ENCODE assay signal across 8 cellular contexts in genomic region chr7:130945411-130945811, GRCh38.
DNase-seq lines count a peak whose midpoint lies in the region; ATAC-seq and TF ChIP-seq lines count a peak whose summit lies in the region.

No MANE protein-coding gene starts in this region.

- peak overlapping the region; percentile 30 for H3K4me3 ChIP-seq in effector memory CD4-positive, alpha-beta T cell (ENCODE audit: insufficient read depth, low read depth, low read length, poor library complexity, severe bottlenecking)
- H3K4me3 ChIP-seq in subcutaneous abdominal adipose tissue (ENCODE audit: low read depth in 1 of 5, low read length in 5 of 5) (no peak overlapping the region), H7 (ENCODE audit: insufficient read depth, low read depth, low read length) (no peak overlapping the region)

- H3K9me3 Mint-ChIP-seq in activated CD4-positive, alpha-beta T cell treated with anti-CD3 and anti-CD28 coated beads, Interleukin-2, amount 10 ng/mL, durations not matched to agents 7 days and 5 days, result no peaks in the 10 kb centered on the region
- no peaks in the 10 kb centered on the region for H3K9me3 Mint-ChIP-seq in IgD-negative memory B cell

- DNase-seq in activated CD4-positive, alpha-beta T cell treated with anti-CD3 and anti-CD28 coated beads, Interleukin-2, amount 10 ng/mL, durations not matched to agents 7 days and 5 days, result no peak
- DNase-seq in activated CD4-positive, alpha-beta T cell treated with anti-CD3 and anti-CD28 coated beads, Interleukin-2, amount 50 U/mL, for 1 hour, result no peak
- DNase-seq in effector memory CD4-positive, alpha-beta T cell, result no peak
- DNase-seq in H7 (no peak), GM10266 (ENCODE audit: extremely low spot score) (no peak)

- no peaks in the 10 kb centered on the region for H3K9me3 ChIP-seq in effector memory CD4-positive, alpha-beta T cell (ENCODE audit: control insufficient read depth, low read length)
- no peaks in the 10 kb centered on the region for H3K9me3 ChIP-seq in subcutaneous abdominal adipose tissue (ENCODE audit: control insufficient read depth in 5 of 5, low read length in 5 of 5)

- no peak for ATAC-seq in GM21737 (IDR thresholded peaks at IDR 0.05; ENCODE audit: unreplicated experiment)

- peak overlapping the region in 1 of 5 donors; percentile 2 for H3K9ac ChIP-seq in subcutaneous abdominal adipose tissue (ENCODE audit: low read length in 5 of 5)

- peaks cover 70% of the 10 kb centered on the region for H3K36me3 Mint-ChIP-seq in activated CD4-positive, alpha-beta T cell treated with anti-CD3 and anti-CD28 coated beads, Interleukin-2, amount 10 ng/mL, durations not matched to agents 7 days and 5 days (ENCODE audit: low read depth)
- peaks cover 2% of the 10 kb centered on the region for H3K36me3 Mint-ChIP-seq in IgD-negative memory B cell

- H3K4me3 Mint-ChIP-seq in activated CD4-positive, alpha-beta T cell treated with anti-CD3 and anti-CD28 coated beads, Interleukin-2, amount 10 ng/mL, durations not matched to agents 7 days and 5 days, result peak overlapping the region; percentile 27
- peak overlapping the region; percentile 39 to 83 (median 80) for H3K4me3 Mint-ChIP-seq in IgD-negative memory B cell

- peak overlapping the region; percentile 67 for H3K27ac Mint-ChIP-seq in activated CD4-positive, alpha-beta T cell treated with anti-CD3 and anti-CD28 coated beads, Interleukin-2, amount 10 ng/mL, durations not matched to agents 7 days and 5 days
- peak overlapping the region; percentile 97 to 99 (median 98) for H3K27ac Mint-ChIP-seq in IgD-negative memory B cell

- POLR2A ChIA-PET in activated CD4-positive, alpha-beta T cell treated with anti-CD3 and anti-CD28 coated beads, Interleukin-2, amount 10 ng/mL, durations not matched to agents 7 days and 5 days (lab: Charles Lee), result no interaction called here

- CTCF ChIA-PET in activated CD4-positive, alpha-beta T cell treated with anti-CD3 and anti-CD28 coated beads, Interleukin-2, amount 10 ng/mL, durations not matched to agents 7 days and 5 days (lab: Charles Lee), result interaction anchor here (0.6 to 3.1 kb wide), 10 partner anchors 11 to 346 kb away, joined by 3 to 20 read pairs (median 6); no protein-coding TSS in a partner anchor

- H3K4me1 Mint-ChIP-seq in activated CD4-positive, alpha-beta T cell treated with anti-CD3 and anti-CD28 coated beads, Interleukin-2, amount 10 ng/mL, durations not matched to agents 7 days and 5 days, result peaks cover 77% of the 10 kb centered on the region
- peaks cover 61 to 76% (median 63%) of the 10 kb centered on the region in 3 donors for H3K4me1 Mint-ChIP-seq in IgD-negative memory B cell

- peaks cover 64% of the 10 kb centered on the region for H3K4me1 ChIP-seq in effector memory CD4-positive, alpha-beta T cell (ENCODE audit: control insufficient read depth, insufficient read depth, low read length, poor library complexity, severe bottlenecking)
- H3K4me1 ChIP-seq in subcutaneous abdominal adipose tissue (ENCODE audit: control insufficient read depth in 5 of 5, insufficient read depth in 5 of 5, low read length in 5 of 5), result peaks cover 0 to 39% (median 33%) of the 10 kb centered on the region in 5 donors

- H3K27ac ChIP-seq in effector memory CD4-positive, alpha-beta T cell (ENCODE audit: insufficient read depth, low read length, poor library complexity, severe bottlenecking), result peak overlapping the region; percentile 83
- peak overlapping the region; percentile 4 for H3K27ac ChIP-seq in subcutaneous abdominal adipose tissue (ENCODE audit: low read depth, low read length)

- peaks cover 8% of the 10 kb centered on the region for H3K36me3 ChIP-seq in effector memory CD4-positive, alpha-beta T cell (ENCODE audit: control insufficient read depth, insufficient read depth, low read length)
- H3K36me3 ChIP-seq in subcutaneous abdominal adipose tissue (ENCODE audit: control insufficient read depth in 5 of 5, insufficient read depth in 5 of 5, low read length in 5 of 5) (peaks cover 2 to 11% (median 8%) of the 10 kb centered on the region in 5 donors), H7 (replicated peaks; ENCODE audit: control insufficient read depth, insufficient read depth, low read length) (no peaks in the 10 kb centered on the region)

- no peaks in the 10 kb centered on the region for H3K27me3 ChIP-seq in effector memory CD4-positive, alpha-beta T cell (replicated peaks; ENCODE audit: control insufficient read depth, insufficient read depth, low read length, poor library complexity, severe bottlenecking)
- no peaks in the 10 kb centered on the region for H3K27me3 ChIP-seq in subcutaneous abdominal adipose tissue (ENCODE audit: control insufficient read depth in 5 of 5, insufficient read depth in 4 of 5, low read length in 5 of 5)
- no peaks in the 10 kb centered on the region for H3K27me3 ChIP-seq in H7 (ENCODE audit: control insufficient read depth, insufficient read depth, low read length)

- TF ChIP-seq CTCF in GM10266 (IDR thresholded peaks at IDR 0.05; ENCODE audit: control insufficient read depth, insufficient read depth, low read depth, missing control alignments), result no peak

- no peaks in the 10 kb centered on the region for H3K27me3 Mint-ChIP-seq in activated CD4-positive, alpha-beta T cell treated with anti-CD3 and anti-CD28 coated beads, Interleukin-2, amount 10 ng/mL, durations not matched to agents 7 days and 5 days
- no peaks in the 10 kb centered on the region for H3K27me3 Mint-ChIP-seq in IgD-negative memory B cell
